21 cellular contexts compared by ENCODE assay signal in genomic region chr9:16033253-16033652, GRCh38.
DNase-seq lines count a peak whose midpoint lies in the region; ATAC-seq lines count a peak whose summit lies in the region.
"Had no signal": no experiment of that assay in that cellular context is flagged by ENCODE, and none has a peak within 500 bp of the region (broad histone marks: within the 10 kb centered on the region; RNA-seq: fewer than 3 reads in every experiment).

No MANE protein-coding gene starts in this region.

- no peak overlapping the region for H3K14ac ChIP-seq in mesenchymal stem cell (ENCODE audit: low read length in 2 of 2)
- H3K14ac ChIP-seq in neuronal stem cell (ENCODE audit: low read length) = peak overlapping the region; percentile 9

- H2BK12ac ChIP-seq in mesenchymal stem cell (ENCODE audit: low read length in 2 of 2) (no peak overlapping the region), neuronal stem cell (ENCODE audit: low read length) (no peak overlapping the region)

- no peak overlapping the region for H2BK15ac ChIP-seq in mesenchymal stem cell (ENCODE audit: low read depth, poor library complexity, severe bottlenecking)
- no peak overlapping the region for H2BK15ac ChIP-seq in neuronal stem cell (ENCODE audit: low read length)

- H3K36me3 ChIP-seq in mesenchymal stem cell (ENCODE audit: control insufficient read depth in 1 of 2, insufficient read depth in 2 of 2, low read depth in 1 of 2, low read length in 2 of 2) (no peaks in the 10 kb centered on the region), neuronal stem cell (replicated peaks in 1 of 2; ENCODE audit: control insufficient read depth in 2 of 2, insufficient read depth in 2 of 2, low read length in 2 of 2) (no peaks in the 10 kb centered on the region)
- H3K36me3 ChIP-seq: BE2C, BLaER1 had no signal

- no peak overlapping the region for H3K4me2 ChIP-seq in mesenchymal stem cell (ENCODE audit: low read length, poor library complexity, severe bottlenecking)
- no peak overlapping the region for H3K4me2 ChIP-seq in neuronal stem cell (ENCODE audit: insufficient read depth, low read length, poor library complexity, severe bottlenecking)
- H3K4me2 ChIP-seq: BLaER1 had no signal

- H3K27ac ChIP-seq in mesenchymal stem cell (ENCODE audit: low read length, poor library complexity, severe bottlenecking) = peak overlapping the region; percentile 88
- H3K27ac ChIP-seq in neuronal stem cell (replicated peaks; ENCODE audit: low read length) = no peak overlapping the region
- H3K27ac ChIP-seq: BLaER1 had no signal

- H3K9me3 ChIP-seq in mesenchymal stem cell (ENCODE audit: control insufficient read depth, low read length) (peaks cover 6% of the 10 kb centered on the region), neuronal stem cell (replicated peaks in 1 of 2; ENCODE audit: control insufficient read depth in 2 of 2, insufficient read depth in 1 of 2, low read depth in 1 of 2, low read length in 2 of 2) (peaks cover 0 to 6% of the 10 kb centered on the region in 2 donors)
- H3K9me3 ChIP-seq: BE2C, BLaER1 had no signal

- H4K8ac ChIP-seq in mesenchymal stem cell (ENCODE audit: low read length) (no peak overlapping the region), neuronal stem cell (ENCODE audit: low read depth, low read length) (no peak overlapping the region)

- peak overlapping the region; percentile 27 for H2AK5ac ChIP-seq in mesenchymal stem cell (ENCODE audit: low read length, severe bottlenecking)
- no peak overlapping the region for H2AK5ac ChIP-seq in neuronal stem cell (ENCODE audit: low read depth, low read length)

- H3K9ac ChIP-seq in mesenchymal stem cell (ENCODE audit: low read length) (no peak overlapping the region), neuronal stem cell (ENCODE audit: low read depth, low read length, poor library complexity) (no peak overlapping the region)
- H3K9ac ChIP-seq: BLaER1 had no signal

- H3K4me3 ChIP-seq in mesenchymal stem cell (ENCODE audit: insufficient read depth in 1 of 2, low read depth in 1 of 2, low read length in 2 of 2) (no peak overlapping the region), neuronal stem cell (ENCODE audit: low read length in 2 of 2) (peak overlapping the region in 1 of 2 donors; percentile 23)
- H3K4me3 ChIP-seq: BLaER1, GM12878 had no signal

- 99% methylated on average over 12 of the region's 14 CpGs for WGBS in mesenchymal stem cell
- WGBS in neuronal stem cell (ENCODE audit: extremely low coverage in 2 of 2, insufficient read length in 2 of 2, insufficient replicate concordance in 1 of 2), 2 donors = no CpG with 5 or more reads among the region's 14 CpGs

- H3K4me1 ChIP-seq in mesenchymal stem cell (ENCODE audit: control insufficient read depth, insufficient read depth, low read depth, low read length) (peaks cover 13% of the 10 kb centered on the region), neuronal stem cell (ENCODE audit: control insufficient read depth in 2 of 2, insufficient read depth in 1 of 2, low read depth in 1 of 2, low read length in 2 of 2) (no peaks in the 10 kb centered on the region)
- H3K4me1 ChIP-seq: BE2C had no signal

- no peak overlapping the region for H2AFZ ChIP-seq in mesenchymal stem cell (ENCODE audit: low read depth, low read length)
- no peak overlapping the region for H2AFZ ChIP-seq in neuronal stem cell (ENCODE audit: low read length)

- ATAC-seq in GM21529 (IDR thresholded peaks at IDR 0.05; ENCODE audit: unreplicated experiment) (no peak), HG02642 (IDR thresholded peaks at IDR 0.05; ENCODE audit: poor library complexity, unreplicated experiment) (no peak)
- ATAC-seq: GM12878 had no signal

- H2BK120ac ChIP-seq in mesenchymal stem cell (ENCODE audit: low read depth, low read length) (no peak overlapping the region), neuronal stem cell (ENCODE audit: low read depth, low read length) (no peak overlapping the region)

- H4K91ac ChIP-seq in mesenchymal stem cell (ENCODE audit: low read length) (no peak overlapping the region), neuronal stem cell (ENCODE audit: low read depth, low read length, poor library complexity) (no peak overlapping the region)

- H3K27me3 ChIP-seq in mesenchymal stem cell (ENCODE audit: control insufficient read depth in 1 of 2, insufficient read depth in 1 of 2, low read length in 2 of 2) (no peaks in the 10 kb centered on the region), neuronal stem cell (ENCODE audit: control insufficient read depth in 3 of 3, insufficient read depth in 3 of 3, low read depth in 1 of 3, low read length in 3 of 3) (no peaks in the 10 kb centered on the region)
- H3K27me3 ChIP-seq: BE2C, BLaER1 had no signal

- no peak overlapping the region for H3K18ac ChIP-seq in mesenchymal stem cell (ENCODE audit: low read depth in 1 of 2, low read length in 2 of 2)
- peak overlapping the region; percentile 53 for H3K18ac ChIP-seq in neuronal stem cell (ENCODE audit: low read length)

- H3K79me1 ChIP-seq in mesenchymal stem cell (replicated peaks; ENCODE audit: low read length, poor library complexity, severe bottlenecking) = no peaks in the 10 kb centered on the region
- H3K79me1 ChIP-seq in neuronal stem cell (ENCODE audit: low read depth, low read length) = no peaks in the 10 kb centered on the region

- H2BK5ac ChIP-seq in mesenchymal stem cell (ENCODE audit: low read depth, low read length, poor library complexity, severe bottlenecking) (no peak overlapping the region), neuronal stem cell (ENCODE audit: low read length) (no peak overlapping the region)

- H3K4ac ChIP-seq in mesenchymal stem cell (ENCODE audit: low read depth in 1 of 2, low read length in 2 of 2) (no peak overlapping the region), neuronal stem cell (ENCODE audit: low read length) (no peak overlapping the region)

- no peak overlapping the region for H3K23ac ChIP-seq in mesenchymal stem cell (ENCODE audit: low read length in 2 of 2)
- no peak overlapping the region for H3K23ac ChIP-seq in neuronal stem cell (ENCODE audit: low read depth, low read length, poor library complexity)

- DNase-seq in RPMI8226 (peak; percentile 20), mesenchymal stem cell (no peak), neuronal stem cell (ENCODE audit: low spot score) (no peak), iPS-NIHi7 (ENCODE audit: extremely low spot score) (no peak), NAMALWA (ENCODE audit: low spot score) (no peak)
- DNase-seq: 8988T; BE2C; C1 segment of cervical spinal cord; CD4-positive, alpha-beta memory T cell; CD4-positive, CD25-positive, alpha-beta regulatory T cell; CD8-positive, alpha-beta memory T cell; COR-L47; DMS 273 treated with DMSO at 0.1 percent for 48 hours; DMS153; DMS79; DND-41; GDM1 had no signal
